Comparison of ENCODE assay signal across 28 cellular contexts in the genomic region with DNA sequence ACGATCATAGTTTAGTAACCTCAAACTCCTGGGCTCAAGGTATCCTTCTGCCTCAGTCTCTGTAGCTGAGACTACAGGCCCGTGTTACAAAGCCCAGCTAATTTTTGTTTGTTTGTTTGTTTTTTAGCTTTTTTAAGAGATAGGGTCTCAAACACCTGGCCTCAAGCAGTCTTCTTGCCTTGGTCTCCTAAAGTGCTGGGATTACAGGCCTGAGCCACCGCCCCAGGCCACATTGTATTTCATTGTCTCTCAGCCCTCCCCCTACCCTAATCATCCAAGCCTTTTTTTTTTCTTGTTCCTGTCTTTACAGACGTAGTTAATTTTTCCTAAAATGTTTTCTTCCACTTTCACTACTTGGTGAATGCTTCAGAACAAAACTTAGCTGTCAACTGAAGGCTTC. TPM values are rescaled to one million over a fixed set of nuclear protein-coding genes. Genes with fewer than 3 reads are reported as not detected.
DNase-seq lines count a peak whose midpoint lies in the region; ATAC-seq, FAIRE-seq and TF ChIP-seq lines count a peak whose summit lies in the region.
"Had no signal": no experiment of that assay in that cellular context is flagged by ENCODE, and none has a peak within 500 bp of the region (broad histone marks: within the 10 kb centered on the region; RNA-seq: fewer than 3 reads in every experiment).

No MANE protein-coding gene starts in this region.

- no peak for TF ChIP-seq POLR2A in GM12891 (IDR thresholded peaks at IDR 0.05; ENCODE audit: low read depth, low read length)

- H3K36me3 Mint-ChIP-seq in endodermal cell (ENCODE audit: low read depth) = peaks cover 22% of the 10 kb centered on the region
- H3K36me3 Mint-ChIP-seq in neural progenitor cell = peaks cover 11% of the 10 kb centered on the region
- H3K36me3 Mint-ChIP-seq in activated CD4-positive, alpha-beta memory T cell treated with anti-CD3 and anti-CD28 coated beads, Interleukin-2, amount 10 ng/mL, durations not matched to agents 7 days and 5 days (ENCODE audit: low read depth) = peaks cover 47% of the 10 kb centered on the region

- POLR2A ChIA-PET in activated CD4-positive, alpha-beta memory T cell treated with anti-CD3 and anti-CD28 coated beads, Interleukin-2, amount 10 ng/mL, durations not matched to agents 7 days and 5 days (lab: Charles Lee) = interaction anchor here (0.7 kb wide), 1 partner anchor 12 kb away, joined by 3 read pairs; no protein-coding TSS in a partner anchor

- H3K9ac ChIP-seq in BLaER1 = no peak overlapping the region; the same call in 1 of the 2 replicates
- H3K9ac ChIP-seq in endodermal cell (ENCODE audit: extremely low read depth, low read length, poor library complexity, severe bottlenecking) = no peak overlapping the region
- H3K9ac ChIP-seq in neural progenitor cell = no peak overlapping the region
- H3K9ac ChIP-seq: KMS-11 had no signal

- CTCF ChIA-PET in activated CD4-positive, alpha-beta memory T cell treated with anti-CD3 and anti-CD28 coated beads, Interleukin-2, amount 10 ng/mL, durations not matched to agents 7 days and 5 days (lab: Charles Lee) = interaction anchor here (1.2 kb wide), 1 partner anchor 340 kb away, joined by 3 read pairs; no protein-coding TSS in a partner anchor

- no peak for ATAC-seq in pancreas
- ATAC-seq: HCT116 had no signal

- peaks cover 38% of the 10 kb centered on the region for H3K36me3 ChIP-seq in BLaER1
- peaks cover 20% of the 10 kb centered on the region for H3K36me3 ChIP-seq in endodermal cell (ENCODE audit: control insufficient read depth, insufficient read depth, low read length)
- peaks cover 22% of the 10 kb centered on the region for H3K36me3 ChIP-seq in neural progenitor cell
- no peaks in the 10 kb centered on the region for H3K36me3 ChIP-seq in pancreas

- H3K4me3 ChIP-seq in BLaER1 (no peak overlapping the region), endodermal cell (ENCODE audit: low read length) (peak overlapping the region; percentile 12), neural progenitor cell (no peak overlapping the region), pancreas (no peak overlapping the region)
- H3K4me3 ChIP-seq: BLaER1 treated with 17β-estradiol and CSF1 and Interleukin-3, amounts not matched to agents 10 nM and 100 nM had no signal

- H3K27ac Mint-ChIP-seq in endodermal cell (peak overlapping the region; percentile 15), neural progenitor cell (no peak overlapping the region)
- no peak overlapping the region for H3K27ac Mint-ChIP-seq in activated CD4-positive, alpha-beta memory T cell treated with anti-CD3 and anti-CD28 coated beads, Interleukin-2, amount 10 ng/mL, durations not matched to agents 7 days and 5 days

- H3K4me1 Mint-ChIP-seq in endodermal cell (peaks cover 38% of the 10 kb centered on the region), neural progenitor cell (peaks cover 22% of the 10 kb centered on the region)
- peaks cover 59% of the 10 kb centered on the region for H3K4me1 Mint-ChIP-seq in activated CD4-positive, alpha-beta memory T cell treated with anti-CD3 and anti-CD28 coated beads, Interleukin-2, amount 10 ng/mL, durations not matched to agents 7 days and 5 days

- H3K9me3 Mint-ChIP-seq in endodermal cell = no peaks in the 10 kb centered on the region
- no peaks in the 10 kb centered on the region for H3K9me3 Mint-ChIP-seq in neural progenitor cell
- H3K9me3 Mint-ChIP-seq in activated CD4-positive, alpha-beta memory T cell treated with anti-CD3 and anti-CD28 coated beads, Interleukin-2, amount 10 ng/mL, durations not matched to agents 7 days and 5 days = no peaks in the 10 kb centered on the region
- H3K9me3 Mint-ChIP-seq: CD4-positive, alpha-beta memory T cell; IgD-negative memory B cell had no signal

- H3F3A ChIP-seq in neural progenitor cell (ENCODE audit: low read depth) = peaks cover 57% of the 10 kb centered on the region

- peak; percentile 48 for FAIRE-seq in GM12891 (lab: Jason Lieb, UNC)
- no peak for FAIRE-seq in pancreas (lab: Jason Lieb, UNC)
- FAIRE-seq: GM18507, H1 had no signal

- H3K4me2 ChIP-seq in BLaER1 (peak overlapping the region; percentile 33; the same call in 1 of the 2 replicates), neural progenitor cell (peak overlapping the region; percentile 57)

- H3K27me3 ChIP-seq in BLaER1 = no peaks in the 10 kb centered on the region
- no peaks in the 10 kb centered on the region for H3K27me3 ChIP-seq in endodermal cell (ENCODE audit: control insufficient read depth, insufficient read depth, low read length, poor library complexity, severe bottlenecking)
- no peaks in the 10 kb centered on the region for H3K27me3 ChIP-seq in neural progenitor cell
- no peaks in the 10 kb centered on the region for H3K27me3 ChIP-seq in pancreas
- H3K27me3 ChIP-seq: BLaER1 treated with 17β-estradiol and CSF1 and Interleukin-3, amounts not matched to agents 10 nM and 100 nM had no signal

- H3K27me3 Mint-ChIP-seq in endodermal cell (ENCODE audit: insufficient read depth) (no peaks in the 10 kb centered on the region), neural progenitor cell (ENCODE audit: insufficient read depth, low read depth) (no peaks in the 10 kb centered on the region)
- H3K27me3 Mint-ChIP-seq in activated CD4-positive, alpha-beta memory T cell treated with anti-CD3 and anti-CD28 coated beads, Interleukin-2, amount 10 ng/mL, durations not matched to agents 7 days and 5 days = no peaks in the 10 kb centered on the region
- H3K27me3 Mint-ChIP-seq: CD4-positive, alpha-beta memory T cell; IgD-negative memory B cell had no signal

- H3K27ac ChIP-seq in BLaER1 (no peak overlapping the region), endodermal cell (ENCODE audit: low read depth, low read length) (no peak overlapping the region), neural progenitor cell (no peak overlapping the region), pancreas (no peak overlapping the region)
- H3K27ac ChIP-seq: BLaER1 treated with 17β-estradiol and CSF1 and Interleukin-3, amounts not matched to agents 10 nM and 100 nM; KMS-11 had no signal

- WGBS in endodermal cell (ENCODE audit: insufficient coverage in 1 of 2, insufficient read length in 1 of 2), 2 experiments = 59 to 78% methylated on average over 2 to 4 of the region's 4 CpGs
- WGBS in pancreas, 2 donors = 80 to 83% methylated on average over 4 of the region's 4 CpGs

- H3K9me3 ChIP-seq in BLaER1 (no peaks in the 10 kb centered on the region), endodermal cell (ENCODE audit: control insufficient read depth, low read length) (no peaks in the 10 kb centered on the region), neural progenitor cell (ENCODE audit: low read depth) (no peaks in the 10 kb centered on the region), pancreas (no peaks in the 10 kb centered on the region)
- H3K9me3 ChIP-seq: BLaER1 treated with 17β-estradiol and CSF1 and Interleukin-3, amounts not matched to agents 10 nM and 100 nM had no signal

- TF ChIP-seq CTCF in endodermal cell (conservative IDR thresholded peaks at IDR 0.05) = no peak
- no peak for TF ChIP-seq CTCF in neural progenitor cell (IDR thresholded peaks at IDR 0.05)
- no peak for TF ChIP-seq CTCF in pancreas (IDR thresholded peaks at IDR 0.05)

- no peak overlapping the region for H2AFZ ChIP-seq in neural progenitor cell (replicated peaks)

- H3K4me1 ChIP-seq in BLaER1 (peaks cover 52% of the 10 kb centered on the region), endodermal cell (ENCODE audit: control insufficient read depth, insufficient read depth, low read length) (peaks cover 11% of the 10 kb centered on the region), neural progenitor cell (peaks cover 34% of the 10 kb centered on the region), pancreas (peaks cover 0 to 6% (median 6%) of the 10 kb centered on the region in 3 donors)

- H4K20me1 ChIP-seq in BLaER1 (no peaks in the 10 kb centered on the region), neural progenitor cell (ENCODE audit: low read depth) (peaks cover 60% of the 10 kb centered on the region)

- intact Hi-C loops in pancreas (cut with DNase I) = no loop called here

- H3K79me2 ChIP-seq in neural progenitor cell (ENCODE audit: low read depth) = peaks cover 94% of the 10 kb centered on the region

- DNase-seq in GM12891 (ENCODE audit: insufficient read length, low spot score) (no peak), endodermal cell (no peak), neural progenitor cell (ENCODE audit: low spot score) (no peak), pancreas (no peak), GM03348 (ENCODE audit: low spot score) (no peak)
- DNase-seq in activated CD4-positive, alpha-beta memory T cell treated with anti-CD3 and anti-CD28 coated beads, Interleukin-2, amount 10 ng/mL, durations not matched to agents 7 days and 5 days = no peak
- DNase-seq: CD4-positive, alpha-beta memory T cell; COR-L47; DMS53; EL; GF-D8; NCI-H1092; NCI-H1417 treated with DMSO at 0.1 percent for 48 hours; NCI-H1694 treated with DMSO at 0.1 percent for 48 hours; NCI-H2081; NCI-H2171; NCI-H226; NCI-H510A; NCI-H69; RPMI8226; SHP77 had no signal

- peak overlapping the region; percentile 15 for H3K4me3 Mint-ChIP-seq in endodermal cell
- H3K4me3 Mint-ChIP-seq in neural progenitor cell = no peak overlapping the region
- no peak overlapping the region for H3K4me3 Mint-ChIP-seq in activated CD4-positive, alpha-beta memory T cell treated with anti-CD3 and anti-CD28 coated beads, Interleukin-2, amount 10 ng/mL, durations not matched to agents 7 days and 5 days
- H3K4me3 Mint-ChIP-seq: IgD-negative memory B cell had no signal

TF ChIP-seq in GM12891, 5 proteins besides CTCF, POLR2A, EP300 and RAD21:
- TF ChIP-seq PAX5 (IDR thresholded peaks at IDR 0.05; ENCODE audit: insufficient read depth, low read length, severe bottlenecking) = no peak
- TF ChIP-seq POU2F2 (IDR thresholded peaks at IDR 0.05; ENCODE audit: low read depth, low read length) = no peak
- no peak for TF ChIP-seq POLR2AphosphoS5 (IDR thresholded peaks at IDR 0.05; ENCODE audit: low read depth, low read length)
- TF ChIP-seq TAF1 (IDR thresholded peaks at IDR 0.05; ENCODE audit: low read depth, low read length) = no peak
- TF ChIP-seq SPI1 (IDR thresholded peaks at IDR 0.05; ENCODE audit: low read depth, low read length) = no peak

RNA-seq across cellular contexts. Expression of gene CDC7, which starts 5.4 kb away (rescaled TPM):
- 9.2 TPM for polyA plus RNA-seq in GM12891 (2012; ENCODE audit: low read depth, missing spikeins)
- total RNA-seq in endodermal cell = 10 to 100 TPM; 41.7 to 44.7 TPM
- 39.5 TPM for polyA plus RNA-seq in endodermal cell (2013, experiment 1 of 2)
- polyA plus RNA-seq in endodermal cell (2013, experiment 2 of 2) = 39.7 TPM
- total RNA-seq in neural progenitor cell (ENCODE audit: low replicate concordance) = 90.8 and 156 TPM in 2 replicates
- 10 to 100 TPM; 26.7 to 28.1 TPM for total RNA-seq in activated CD4-positive, alpha-beta memory T cell treated with anti-CD3 and anti-CD28 coated beads, Interleukin-2, amount 10 ng/mL, durations not matched to agents 7 days and 5 days
- total RNA-seq in pancreas = 1 to 10 TPM in 2 of 6 donors, under 1 TPM in 4; 0.56 to 2.4 (median 0.92) TPM
- 1 to 10 TPM in 1 of 2 donors, under 1 TPM in 1; 0.87 to 1.4 TPM for polyA plus RNA-seq in pancreas

Comparison
In these comparisons a context has a peak if more than half of its experiments do, and no peak if none do; other contexts are left out.
1. RNA of gene CDC7, which starts 5.4 kb away (total RNA-seq): 90.8 to 156 TPM in neural progenitor cell, 41.7 to 44.7 TPM in endodermal cell and 26.7 to 28.1 TPM in activated CD4-positive, alpha-beta memory T cell treated with anti-CD3 and anti-CD28 coated beads, Interleukin-2, amount 10 ng/mL, durations not matched to agents 7 days and 5 days; 0.56 to 2.4 TPM in pancreas; every median in the first group is over 4 times any median in the second.